8 cellular contexts compared by ENCODE assay signal in the genomic region with DNA sequence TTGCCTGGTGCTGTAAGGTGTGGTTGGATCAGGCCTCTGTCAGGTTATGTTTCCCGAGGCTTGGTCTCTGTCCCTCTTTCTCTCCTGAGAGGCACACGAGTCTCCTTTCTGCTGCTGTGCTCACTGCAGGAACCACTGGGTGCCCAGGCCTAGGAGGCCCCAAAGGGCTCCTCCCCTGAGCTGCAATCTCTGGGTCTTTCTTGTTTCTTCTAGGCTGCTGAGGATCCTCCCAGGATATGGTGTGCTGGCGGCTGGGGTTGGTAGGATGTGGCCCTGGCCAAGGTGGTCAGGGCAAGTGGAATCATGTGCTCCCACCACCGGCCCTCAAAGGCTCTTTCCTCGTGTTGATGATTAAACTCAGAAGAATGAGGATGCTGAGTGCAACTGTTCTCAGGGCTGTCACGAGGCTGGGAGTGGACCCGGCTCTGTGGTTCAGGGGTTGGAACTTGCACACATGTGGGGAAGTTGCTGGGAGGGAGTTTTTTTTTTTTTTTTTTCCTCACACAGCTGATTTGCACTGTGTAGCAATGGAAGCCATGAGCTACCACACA. TPM values are rescaled to one million over a fixed set of nuclear protein-coding genes. Genes with fewer than 3 reads are reported as not detected.
DNase-seq lines count a peak whose midpoint lies in the region; ATAC-seq lines count a peak whose summit lies in the region.

No MANE protein-coding gene starts in this region.

- H3K79me1 ChIP-seq in mesendoderm (ENCODE audit: low read length), result no peaks in the 10 kb centered on the region

- ATAC-seq in GM19438 (IDR thresholded peaks at IDR 0.05; ENCODE audit: low read depth, unreplicated experiment) (peak; percentile 80), GM18858 (IDR thresholded peaks at IDR 0.05; ENCODE audit: unreplicated experiment) (no peak)

- no peak overlapping the region for H2BK15ac ChIP-seq in mesendoderm (replicated peaks; ENCODE audit: low read depth)

- no peak overlapping the region for H3K56ac ChIP-seq in mesendoderm (ENCODE audit: low read length)

- no peaks in the 10 kb centered on the region for H3K4me1 ChIP-seq in mesendoderm (ENCODE audit: control insufficient read depth, low read depth, low read length)

- H3K27ac ChIP-seq in mesendoderm (ENCODE audit: low read depth, low read length), result no peak overlapping the region

- H3K9me3 Mint-ChIP-seq in dendritic cell treated with granulocyte-macrophage colony-stimulating factor and Interleukin-4, amounts not matched to agents 40 ng/mL and 50 ng/mL, for 4 days, result no peaks in the 10 kb centered on the region

- H4K8ac ChIP-seq in mesendoderm (ENCODE audit: low read depth, low read length), result no peak overlapping the region

- peak overlapping the region; percentile 44 for H3K4me3 Mint-ChIP-seq in dendritic cell treated with granulocyte-macrophage colony-stimulating factor and Interleukin-4, amounts not matched to agents 40 ng/mL and 50 ng/mL, for 4 days

- H3K27ac Mint-ChIP-seq in dendritic cell treated with granulocyte-macrophage colony-stimulating factor and Interleukin-4, amounts not matched to agents 40 ng/mL and 50 ng/mL, for 4 days, result peak overlapping the region; percentile 95

- H3K27me3 Mint-ChIP-seq in dendritic cell treated with granulocyte-macrophage colony-stimulating factor and Interleukin-4, amounts not matched to agents 40 ng/mL and 50 ng/mL, for 4 days, result no peaks in the 10 kb centered on the region

- intact Hi-C loops in dendritic cell treated with granulocyte-macrophage colony-stimulating factor and Interleukin-4, amounts not matched to agents 40 ng/mL and 50 ng/mL, for 4 days (cut with micrococcal nuclease), result loop anchor here (1.0 kb wide), 1 partner anchor 16 kb away; no protein-coding TSS in a partner anchor

- H2BK5ac ChIP-seq in mesendoderm (ENCODE audit: low read length), result no peak overlapping the region

- no peak overlapping the region for H3K23ac ChIP-seq in mesendoderm (ENCODE audit: low read length)

- H3K4me3 ChIP-seq in mesendoderm (ENCODE audit: low read length), result no peak overlapping the region

- H2BK120ac ChIP-seq in mesendoderm (ENCODE audit: low read depth, low read length), result no peak overlapping the region

- no peaks in the 10 kb centered on the region for H3K27me3 ChIP-seq in mesendoderm (ENCODE audit: insufficient read depth, low read length, poor library complexity)

- no CpG with 5 or more reads among the region's 7 CpGs for WGBS in mesendoderm (ENCODE audit: extremely low coverage, insufficient coverage, low lambda C conversion rate)

- H3K4me2 ChIP-seq in mesendoderm (ENCODE audit: low read length), result no peak overlapping the region

- H3K36me3 Mint-ChIP-seq in dendritic cell treated with granulocyte-macrophage colony-stimulating factor and Interleukin-4, amounts not matched to agents 40 ng/mL and 50 ng/mL, for 4 days (ENCODE audit: low read depth), result peaks cover 27% of the 10 kb centered on the region

- H4K5ac ChIP-seq in mesendoderm (ENCODE audit: low read length), result no peak overlapping the region

- no peak overlapping the region for H3K9ac ChIP-seq in mesendoderm (ENCODE audit: low read length)

- peaks cover 71% of the 10 kb centered on the region for H3K4me1 Mint-ChIP-seq in dendritic cell treated with granulocyte-macrophage colony-stimulating factor and Interleukin-4, amounts not matched to agents 40 ng/mL and 50 ng/mL, for 4 days (ENCODE audit: low read depth)

- peak; percentile 99 for DNase-seq in A172 (ENCODE audit: low spot score)
- DNase-seq in NOMO-1 treated with DMSO at 0.1 percent for 48 hours (lab: John Stamatoyannopoulos, UW; ENCODE audit: unreplicated experiment), result peak; percentile 81
- DNase-seq in mesendoderm, result peak; percentile 36
- DNase-seq in GOT3 (lab: John Stamatoyannopoulos, UW), result no peak
- no peak for DNase-seq in NCI-H1048 (lab: John Stamatoyannopoulos, UW)

- H3K18ac ChIP-seq in mesendoderm (ENCODE audit: low read length), result no peak overlapping the region

- no peaks in the 10 kb centered on the region for H3K79me2 ChIP-seq in mesendoderm (ENCODE audit: control insufficient read depth, insufficient read depth, low read length)

- no peak overlapping the region for H2AK5ac ChIP-seq in mesendoderm (ENCODE audit: low read length)

- H3K4ac ChIP-seq in mesendoderm (ENCODE audit: low read depth, low read length), result no peak overlapping the region

- no peaks in the 10 kb centered on the region for H3K36me3 ChIP-seq in mesendoderm (ENCODE audit: control insufficient read depth, insufficient read depth, low read length)

RNA-seq across cellular contexts. Expression of gene CTSH, which starts 43.6 kb away (rescaled TPM):
- total RNA-seq in A172 (2014; rRNA removed; shearing (Covaris generic)), result 52.8 and 58.4 TPM in 2 replicates
- polyA plus RNA-seq in mesendoderm (2013, experiment 1 of 2), result 10.9 TPM
- polyA plus RNA-seq in mesendoderm (2013, experiment 2 of 2), result 10.6 TPM

Comparison
In these comparisons a context has a peak if more than half of its experiments do, and no peak if none do; other contexts are left out.
1. DNase-seq: peak in A172 (single experiment), NOMO-1 treated with DMSO at 0.1 percent for 48 hours (single experiment) and mesendoderm (single experiment); none in GOT3 (single experiment) and NCI-H1048 (single experiment).